Comparison of ENCODE assay signal across 2 cellular contexts in genomic region chr14:66315098-66315497, GRCh38.
TF ChIP-seq lines count a peak whose summit lies in the region.

No MANE protein-coding gene starts in this region.

TF ChIP-seq in HepG2, 621 proteins besides CTCF, POLR2A, EP300 and RAD21:
- TF ChIP-seq GZF1 (CRISPR knock-in tag; IDR thresholded peaks at IDR 0.05) (no peak), ZNF280B (CRISPR knock-in tag; IDR thresholded peaks at IDR 0.05; ENCODE audit: borderline replicate concordance) (no peak), ZNF646 (CRISPR knock-in tag; IDR thresholded peaks at IDR 0.05) (no peak), YEATS4 (CRISPR knock-in tag; IDR thresholded peaks at IDR 0.05; ENCODE audit: borderline replicate concordance) (no peak), ZNF556 (CRISPR knock-in tag; IDR thresholded peaks at IDR 0.05; ENCODE audit: borderline replicate concordance) (no peak), MZF1 (CRISPR knock-in tag; IDR thresholded peaks at IDR 0.05; ENCODE audit: borderline replicate concordance) (no peak), TGIF2 (CRISPR knock-in tag; IDR thresholded peaks at IDR 0.05) (no peak), AHR (CRISPR knock-in tag; IDR thresholded peaks at IDR 0.05) (no peak), ZNF775 (CRISPR knock-in tag; IDR thresholded peaks at IDR 0.05; ENCODE audit: borderline replicate concordance) (no peak), ZNF253 (CRISPR knock-in tag; IDR thresholded peaks at IDR 0.05; ENCODE audit: borderline replicate concordance) (no peak)
TF ChIP-seq in HepG2: peak in this region for 0.

TF ChIP-seq in H1, 55 proteins besides CTCF, POLR2A, EP300 and RAD21:
- TF ChIP-seq ZNF274 (IDR thresholded peaks at IDR 0.05; ENCODE audit: borderline replicate concordance, extremely low read depth, low read length) (no peak), TAF1 (IDR thresholded peaks at IDR 0.05; ENCODE audit: low read depth, low read length) (no peak), BACH1 (IDR thresholded peaks at IDR 0.05; ENCODE audit: low read length) (no peak), ASH2L (IDR thresholded peaks at IDR 0.05; ENCODE audit: low read length) (no peak), BCL11A (IDR thresholded peaks at IDR 0.05; ENCODE audit: low read depth in 2 of 2, low read length in 2 of 2) (no peak), RBBP5 (IDR thresholded peaks at IDR 0.05; ENCODE audit: borderline replicate concordance, low read depth, low read length) (no peak), RNF2 (IDR thresholded peaks at IDR 0.05; ENCODE audit: borderline replicate concordance, low read depth, low read length, missing control alignments, poor library complexity, severe bottlenecking) (no peak), MAFK (IDR thresholded peaks at IDR 0.05; ENCODE audit: low read depth, low read length) (no peak), TBP (IDR thresholded peaks at IDR 0.05; ENCODE audit: low read depth, low read length) (no peak), SP1 (IDR thresholded peaks at IDR 0.05; ENCODE audit: low read depth, low read length) (no peak), SAP30 (IDR thresholded peaks at IDR 0.05; ENCODE audit: insufficient read depth, insufficient replicate concordance, low read length) (no peak), JUN (IDR thresholded peaks at IDR 0.05; ENCODE audit: low read depth, low read length) (no peak), CTBP2 (IDR thresholded peaks at IDR 0.05; ENCODE audit: borderline replicate concordance, insufficient read depth, insufficient read length, low read length) (no peak), MAX (IDR thresholded peaks at IDR 0.05) (no peak)
